1 cellular context compared by ENCODE assay signal in genomic region chr9:93197670-93198069, GRCh38.
TF ChIP-seq lines count a peak whose summit lies in the region.

No MANE protein-coding gene starts in this region.

TF ChIP-seq in GM12878, 131 proteins besides CTCF, POLR2A, EP300 and RAD21 (continued from another document):
- TF ChIP-seq ZSCAN29 (IDR thresholded peaks at IDR 0.05) (no peak), SMAD5 (IDR thresholded peaks at IDR 0.05; ENCODE audit: low read depth) (no peak), ZNF24 (IDR thresholded peaks at IDR 0.05) (no peak), ZNF687 (IDR thresholded peaks at IDR 0.05) (no peak), YY1 (IDR thresholded peaks at IDR 0.05; ENCODE audit: low read depth, low read length) (no peak), BACH1 (IDR thresholded peaks at IDR 0.05; ENCODE audit: borderline replicate concordance) (no peak)
- TF ChIP-seq, protein P1, sequence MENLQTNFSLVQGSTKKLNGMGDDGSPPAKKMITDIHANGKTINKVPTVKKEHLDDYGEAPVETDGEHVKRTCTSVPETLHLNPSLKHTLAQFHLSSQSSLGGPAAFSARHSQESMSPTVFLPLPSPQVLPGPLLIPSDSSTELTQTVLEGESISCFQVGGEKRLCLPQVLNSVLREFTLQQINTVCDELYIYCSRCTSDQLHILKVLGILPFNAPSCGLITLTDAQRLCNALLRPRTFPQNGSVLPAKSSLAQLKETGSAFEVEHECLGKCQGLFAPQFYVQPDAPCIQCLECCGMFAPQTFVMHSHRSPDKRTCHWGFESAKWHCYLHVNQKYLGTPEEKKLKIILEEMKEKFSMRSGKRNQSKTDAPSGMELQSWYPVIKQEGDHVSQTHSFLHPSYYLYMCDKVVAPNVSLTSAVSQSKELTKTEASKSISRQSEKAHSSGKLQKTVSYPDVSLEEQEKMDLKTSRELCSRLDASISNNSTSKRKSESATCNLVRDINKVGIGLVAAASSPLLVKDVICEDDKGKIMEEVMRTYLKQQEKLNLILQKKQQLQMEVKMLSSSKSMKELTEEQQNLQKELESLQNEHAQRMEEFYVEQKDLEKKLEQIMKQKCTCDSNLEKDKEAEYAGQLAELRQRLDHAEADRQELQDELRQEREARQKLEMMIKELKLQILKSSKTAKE (IDR thresholded peaks at IDR 0.05; ENCODE audit: low read depth, poor library complexity, severe bottlenecking), result no peak
- TF ChIP-seq, protein P2, sequence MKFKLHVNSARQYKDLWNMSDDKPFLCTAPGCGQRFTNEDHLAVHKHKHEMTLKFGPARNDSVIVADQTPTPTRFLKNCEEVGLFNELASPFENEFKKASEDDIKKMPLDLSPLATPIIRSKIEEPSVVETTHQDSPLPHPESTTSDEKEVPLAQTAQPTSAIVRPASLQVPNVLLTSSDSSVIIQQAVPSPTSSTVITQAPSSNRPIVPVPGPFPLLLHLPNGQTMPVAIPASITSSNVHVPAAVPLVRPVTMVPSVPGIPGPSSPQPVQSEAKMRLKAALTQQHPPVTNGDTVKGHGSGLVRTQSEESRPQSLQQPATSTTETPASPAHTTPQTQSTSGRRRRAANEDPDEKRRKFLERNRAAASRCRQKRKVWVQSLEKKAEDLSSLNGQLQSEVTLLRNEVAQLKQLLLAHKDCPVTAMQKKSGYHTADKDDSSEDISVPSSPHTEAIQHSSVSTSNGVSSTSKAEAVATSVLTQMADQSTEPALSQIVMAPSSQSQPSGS (IDR thresholded peaks at IDR 0.05; ENCODE audit: low read length), result no peak
- TF ChIP-seq, protein P3, sequence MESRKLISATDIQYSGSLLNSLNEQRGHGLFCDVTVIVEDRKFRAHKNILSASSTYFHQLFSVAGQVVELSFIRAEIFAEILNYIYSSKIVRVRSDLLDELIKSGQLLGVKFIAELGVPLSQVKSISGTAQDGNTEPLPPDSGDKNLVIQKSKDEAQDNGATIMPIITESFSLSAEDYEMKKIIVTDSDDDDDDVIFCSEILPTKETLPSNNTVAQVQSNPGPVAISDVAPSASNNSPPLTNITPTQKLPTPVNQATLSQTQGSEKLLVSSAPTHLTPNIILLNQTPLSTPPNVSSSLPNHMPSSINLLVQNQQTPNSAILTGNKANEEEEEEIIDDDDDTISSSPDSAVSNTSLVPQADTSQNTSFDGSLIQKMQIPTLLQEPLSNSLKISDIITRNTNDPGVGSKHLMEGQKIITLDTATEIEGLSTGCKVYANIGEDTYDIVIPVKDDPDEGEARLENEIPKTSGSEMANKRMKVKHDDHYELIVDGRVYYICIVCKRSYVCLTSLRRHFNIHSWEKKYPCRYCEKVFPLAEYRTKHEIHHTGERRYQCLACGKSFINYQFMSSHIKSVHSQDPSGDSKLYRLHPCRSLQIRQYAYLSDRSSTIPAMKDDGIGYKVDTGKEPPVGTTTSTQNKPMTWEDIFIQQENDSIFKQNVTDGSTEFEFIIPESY (IDR thresholded peaks at IDR 0.05), result no peak
- TF ChIP-seq, protein P4, sequence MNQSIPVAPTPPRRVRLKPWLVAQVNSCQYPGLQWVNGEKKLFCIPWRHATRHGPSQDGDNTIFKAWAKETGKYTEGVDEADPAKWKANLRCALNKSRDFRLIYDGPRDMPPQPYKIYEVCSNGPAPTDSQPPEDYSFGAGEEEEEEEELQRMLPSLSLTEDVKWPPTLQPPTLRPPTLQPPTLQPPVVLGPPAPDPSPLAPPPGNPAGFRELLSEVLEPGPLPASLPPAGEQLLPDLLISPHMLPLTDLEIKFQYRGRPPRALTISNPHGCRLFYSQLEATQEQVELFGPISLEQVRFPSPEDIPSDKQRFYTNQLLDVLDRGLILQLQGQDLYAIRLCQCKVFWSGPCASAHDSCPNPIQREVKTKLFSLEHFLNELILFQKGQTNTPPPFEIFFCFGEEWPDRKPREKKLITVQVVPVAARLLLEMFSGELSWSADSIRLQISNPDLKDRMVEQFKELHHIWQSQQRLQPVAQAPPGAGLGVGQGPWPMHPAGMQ (IDR thresholded peaks at IDR 0.05; ENCODE audit: borderline replicate concordance), result no peak
TF ChIP-seq in GM12878: peak in this region for 0.
